ENCODE assay signal across 20 cellular contexts in genomic region chr18:28718696-28719095, GRCh38.
"Had no signal": no experiment of that assay in that cellular context is flagged by ENCODE, and none has a peak within 500 bp of the region (broad histone marks: within the 10 kb centered on the region; RNA-seq: fewer than 3 reads in every experiment).

No MANE protein-coding gene starts in this region.

- H3K4me3 ChIP-seq: adrenal gland, cardiac muscle cell, K562, SJSA1 had no signal

- H3K4me1 ChIP-seq: adrenal gland, SJSA1 had no signal

- H3K36me3 ChIP-seq: adrenal gland, cardiac muscle cell, SJSA1 had no signal

- H3K4me2 ChIP-seq: SK-N-SH had no signal

- H3K9ac ChIP-seq: SK-N-SH had no signal

- DNase-seq: activated CD4-positive, alpha-beta T cell treated with anti-CD3 and anti-CD28 coated beads, Interleukin-2, amount 10 ng/mL, durations not matched to agents 24 days and 14 days; activated CD4-positive, alpha-beta T cell treated with anti-CD3 and anti-CD28 coated beads, Interleukin-2, amount 50 U/mL, for 4 hours; activated CD8-positive, alpha-beta T cell treated with anti-CD3 and anti-CD28 coated beads for 36 hours; activated effector memory CD4-positive, alpha-beta T cell treated with anti-CD3 and anti-CD28 coated beads, Interleukin-2, amount 50 U/mL, for 16 hours; activated naive CD4-positive, alpha-beta T cell; activated naive CD8-positive, alpha-beta T cell treated with anti-CD3 and anti-CD28 coated beads, Interleukin-2, amount 10 ng/mL, durations not matched to agents 7 days and 5 days; activated T-cell treated with anti-CD3 and anti-CD28 coated beads, Interleukin-2, amount 50 U/mL, for 1 hour; activated T-cell treated with anti-CD3 and anti-CD28 coated beads, Interleukin-2, amount 50 U/mL, for 72 hours; adrenal gland; NCI-H1105; NCI-H1436; NCI-H1694; NCI-H2029; NCI-H345; NCI-H524 treated with DMSO at 0.1 percent for 48 hours; SHP77 treated with DMSO at 0.1 percent for 48 hours; SK-N-SH had no signal

- H3K27ac ChIP-seq: adrenal gland, cardiac muscle cell, SJSA1 had no signal

- H3K9me3 ChIP-seq: adrenal gland, SJSA1, SK-N-SH had no signal

- H3K27me3 ChIP-seq: adrenal gland, cardiac muscle cell, SJSA1 had no signal
